In genomic region chr1:67831850-67832513, GRCh38 we compare ENCODE assay signal across 8 cellular contexts. TPM values are rescaled to one million over a fixed set of nuclear protein-coding genes. Genes with fewer than 3 reads are reported as not detected.
DNase-seq lines count a peak whose midpoint lies in the region; ATAC-seq and TF ChIP-seq lines count a peak whose summit lies in the region.

No MANE protein-coding gene starts in this region.

- peaks cover 42% of the 10 kb centered on the region for H3K27me3 ChIP-seq in HUES64 (ENCODE audit: insufficient read depth, low read length)
- no peaks in the 10 kb centered on the region for H3K27me3 ChIP-seq in esophagus muscularis mucosa
- no peaks in the 10 kb centered on the region for H3K27me3 ChIP-seq in mucosa of rectum (ENCODE audit: control insufficient read depth in 2 of 2, insufficient read depth in 2 of 2, low read length in 2 of 2)

- peak; percentile 63 for DNase-seq in Calu3
- DNase-seq in T-helper 17 cell: no peak
- no peak for DNase-seq in esophagus muscularis mucosa (ENCODE audit: extremely low spot score)
- no peak for DNase-seq in activated effector memory CD4-positive, alpha-beta T cell treated with Interleukin-2 at 50 U/mL for 16 hours
- no peak for DNase-seq in stimulated activated naive CD4-positive, alpha-beta T cell treated with Interleukin-2 at 50 U/mL for 16 hours (lab: John Stamatoyannopoulos, UW)

- intact Hi-C loops in Calu3 (cut with micrococcal nuclease; ENCODE audit: unreplicated experiment): loop anchor here (2.0 to 5.0 kb wide), 3 partner anchors 17 to 300 kb away; no protein-coding TSS in a partner anchor
- intact Hi-C loops in esophagus muscularis mucosa (cut with DNase I): loop anchor here (5.0 kb wide), 1 partner anchor 65 kb away; no protein-coding TSS in a partner anchor

- H3K4me3 Mint-ChIP-seq in Calu3 (ENCODE audit: low read depth, unreplicated experiment) (peak overlapping the region; percentile 95), T-helper 17 cell (peak overlapping the region; percentile 83)

- no peaks in the 10 kb centered on the region for H3K9me3 Mint-ChIP-seq in Calu3 (ENCODE audit: low read depth, unreplicated experiment)

- H3K36me3 ChIP-seq in HUES64 (ENCODE audit: insufficient read depth, low read length) (no peaks in the 10 kb centered on the region), esophagus muscularis mucosa (peaks cover 0 to 6% (median 0%) of the 10 kb centered on the region in 4 donors), mucosa of rectum (ENCODE audit: control insufficient read depth in 2 of 2, insufficient read depth in 2 of 2, low read length in 2 of 2) (no peaks in the 10 kb centered on the region)

- H3K4me1 Mint-ChIP-seq in Calu3 (ENCODE audit: low read depth, unreplicated experiment) (peaks cover 10% of the 10 kb centered on the region), T-helper 17 cell (peaks cover 9% of the 10 kb centered on the region)

- H3K27ac Mint-ChIP-seq in Calu3 (ENCODE audit: unreplicated experiment) (peak overlapping the region; percentile 98), T-helper 17 cell (peak overlapping the region; percentile 3)

- no peak for TF ChIP-seq CTCF in Calu3 (IDR thresholded peaks at IDR 0.05; ENCODE audit: unreplicated experiment)
- TF ChIP-seq CTCF in esophagus muscularis mucosa (IDR thresholded peaks at IDR 0.05): peak in 1 of 3 experiments; percentile 23

- TF ChIP-seq EP300 in esophagus muscularis mucosa (IDR thresholded peaks at IDR 0.05): peak; percentile 20

- CTCF ChIA-PET in Calu3 (lab: Charles Lee): interaction anchor here (0.6 to 2.5 kb wide), 5 partner anchors 15 to 280 kb away, joined by 3 to 10 read pairs (median 4); no protein-coding TSS in a partner anchor

- TF ChIP-seq POLR2A in esophagus muscularis mucosa (IDR thresholded peaks at IDR 0.05; ENCODE audit: low read depth): no peak

- under 1% methylated on average over 34 of the region's 34 CpGs for WGBS in HUES64
- WGBS in esophagus muscularis mucosa: 1% methylated on average over 33 of the region's 34 CpGs

- H3K27ac ChIP-seq in HUES64 (ENCODE audit: low read depth, low read length) (no peak overlapping the region), esophagus muscularis mucosa (replicated peaks in 1 of 4) (peak overlapping the region; percentile 91 to 93 (median 92)), mucosa of rectum (ENCODE audit: low read depth in 2 of 2, low read length in 2 of 2) (peak overlapping the region; percentile 90 to 95)

- TSS peak; percentile 53 for BruUV-seq in Calu3 (replicated peaks; lab: Mats Ljungman, UMichigan)

- peak overlapping the region; percentile 69 for H3K9ac ChIP-seq in HUES64 (ENCODE audit: low read depth, low read length)
- H3K9ac ChIP-seq in mucosa of rectum (ENCODE audit: low read depth in 1 of 2, low read length in 2 of 2): peak overlapping the region; percentile 82 to 93

- H3K36me3 Mint-ChIP-seq in Calu3 (ENCODE audit: insufficient read depth, unreplicated experiment): peaks cover 31% of the 10 kb centered on the region
- no peaks in the 10 kb centered on the region for H3K36me3 Mint-ChIP-seq in T-helper 17 cell (ENCODE audit: low read depth)

- H3K27me3 Mint-ChIP-seq in Calu3 (ENCODE audit: unreplicated experiment): no peaks in the 10 kb centered on the region
- H3K27me3 Mint-ChIP-seq in T-helper 17 cell: peaks cover 62% of the 10 kb centered on the region

- H3K4me3 ChIP-seq in HUES64 (ENCODE audit: low read length) (peak overlapping the region; percentile 80), esophagus muscularis mucosa (peak overlapping the region; percentile 70 to 91 (median 80)), mucosa of rectum (ENCODE audit: low read length in 2 of 2) (peak overlapping the region; percentile 87 to 91)

- peaks cover 20% of the 10 kb centered on the region for H3K4me1 ChIP-seq in HUES64 (ENCODE audit: insufficient read depth, low read length)
- H3K4me1 ChIP-seq in esophagus muscularis mucosa: peaks cover 16 to 44% (median 22%) of the 10 kb centered on the region in 4 donors
- H3K4me1 ChIP-seq in mucosa of rectum (ENCODE audit: control insufficient read depth in 2 of 2, insufficient read depth in 2 of 2, low read length in 2 of 2): peaks cover 9 to 16% of the 10 kb centered on the region in 2 donors

- ATAC-seq in T-helper 17 cell: no peak
- no peak for ATAC-seq in HG03039 (IDR thresholded peaks at IDR 0.05; ENCODE audit: unreplicated experiment)

- H3K9me3 ChIP-seq in HUES64 (ENCODE audit: insufficient read depth, low read depth, low read length): no peaks in the 10 kb centered on the region
- no peaks in the 10 kb centered on the region for H3K9me3 ChIP-seq in T-helper 17 cell (ENCODE audit: control insufficient read depth, low read length, poor library complexity, severe bottlenecking)
- no peaks in the 10 kb centered on the region for H3K9me3 ChIP-seq in esophagus muscularis mucosa
- no peaks in the 10 kb centered on the region for H3K9me3 ChIP-seq in mucosa of rectum (ENCODE audit: control insufficient read depth in 2 of 2, low read length in 2 of 2)

RNA-seq across cellular contexts. Expression of gene GNG12, which starts 1.3 kb away (rescaled TPM):
- total RNA-seq in Calu3 (2022): 72.2 and 85.6 TPM in 2 replicates
- 18.1 TPM for polyA plus RNA-seq in HUES64 (2013, experiment 1 of 2)
- polyA plus RNA-seq in HUES64 (2013, experiment 2 of 2): 24.3 TPM
- total RNA-seq in T-helper 17 cell: not detected
- 100 to 1,000 TPM; 108 to 118 (median 111) TPM for total RNA-seq in esophagus muscularis mucosa

Comparison
In these comparisons a context has a peak if more than half of its experiments do, and no peak if none do; other contexts are left out.
1. RNA of gene GNG12, which starts 1.3 kb away (total RNA-seq): 108 to 118 TPM in esophagus muscularis mucosa and 72.2 to 85.6 TPM in Calu3; not detected in T-helper 17 cell; every median in the first group is over 10 times any median in the second.
2. Peak in every context shown above with its lines, with median percentiles within 50 percentile points of each other: H3K4me3 ChIP-seq.